Comparison of ENCODE assay signal across 1 cellular context in genomic region chr4:163631288-163631687, GRCh38.
TF ChIP-seq lines count a peak whose summit lies in the region.

No MANE protein-coding gene starts in this region.

TF ChIP-seq in Ishikawa, 13 proteins besides CTCF, POLR2A, EP300 and RAD21 (continued from another document):
- no peak for TF ChIP-seq ZBTB7A (IDR thresholded peaks at IDR 0.05; ENCODE audit: low read depth)
- peak; percentile 83 for TF ChIP-seq TEAD4 (IDR thresholded peaks at IDR 0.05)
- no peak for TF ChIP-seq FOXM1 (IDR thresholded peaks at IDR 0.05; ENCODE audit: borderline replicate concordance, low read depth)
- TF ChIP-seq CREB1 (IDR thresholded peaks at IDR 0.05; ENCODE audit: low read depth): no peak
- no peak for TF ChIP-seq YY1 (IDR thresholded peaks at IDR 0.05; ENCODE audit: low read depth)
- no peak for TF ChIP-seq MAX (IDR thresholded peaks at IDR 0.05)
